15 cellular contexts compared by ENCODE assay signal in genomic region chr2:2683581-2683980, GRCh38.
A peak's percentile ranks its signal among the peaks of the same experiment; 100 is the strongest.
DNase-seq lines count a peak whose midpoint lies in the region; ATAC-seq and TF ChIP-seq lines count a peak whose summit lies in the region.
"Had no signal": no experiment of that assay in that cellular context is flagged by ENCODE, and none has a peak within 500 bp of the region (broad histone marks: within the 10 kb centered on the region; RNA-seq: fewer than 3 reads in every experiment).

No MANE protein-coding gene starts in this region.

- WGBS in body of pancreas, 2 donors, result 38 to 64% methylated on average over 6 of the region's 6 CpGs

- H3K27me3 Mint-ChIP-seq in CD4-positive, CD25-positive, alpha-beta regulatory T cell, result peaks cover 21% of the 10 kb centered on the region

- H3K9me2 ChIP-seq in PC-3 (replicated peaks; ENCODE audit: low read length), result no peaks in the 10 kb centered on the region

- no peak overlapping the region for H2AFZ ChIP-seq in PC-3 (ENCODE audit: low read length)

- no peak for ATAC-seq in CD4-positive, CD25-positive, alpha-beta regulatory T cell (ENCODE audit: low read depth in 2 of 2)
- ATAC-seq in GM19467 (IDR thresholded peaks at IDR 0.05; ENCODE audit: unreplicated experiment) (no peak), body of pancreas (no peak), left ventricle myocardium superior (no peak), PC-3 (no peak)
- ATAC-seq: T-cell had no signal

- no peak overlapping the region for H3K27ac ChIP-seq in CD4-positive, CD25-positive, alpha-beta regulatory T cell (ENCODE audit: insufficient read depth, low read length, poor library complexity, severe bottlenecking)
- H3K27ac ChIP-seq in KOPT-K1 (ENCODE audit: low read depth, low read length, poor library complexity, severe bottlenecking) (peak overlapping the region; percentile 35), body of pancreas (no peak overlapping the region), PC-3 (ENCODE audit: low read length) (no peak overlapping the region)

- H3K4me2 ChIP-seq in PC-3 (ENCODE audit: low read length), result no peak overlapping the region

- no peaks in the 10 kb centered on the region for H3K9me3 ChIP-seq in CD4-positive, CD25-positive, alpha-beta regulatory T cell (ENCODE audit: control insufficient read depth in 2 of 2, low read length in 2 of 2)
- H3K9me3 ChIP-seq in KOPT-K1 (ENCODE audit: insufficient read depth, low read length, poor library complexity, severe bottlenecking) (no peaks in the 10 kb centered on the region), body of pancreas (no peaks in the 10 kb centered on the region), PC-3 (ENCODE audit: low read length) (no peaks in the 10 kb centered on the region)

- BruUV-seq in PC-3 (replicated peaks; lab: Mats Ljungman, UMichigan), result no TSS peak

- POLR2A ChIA-PET in PC-3 (lab: Charles Lee; ENCODE audit: unreplicated experiment), result no interaction called here

- no peak for DNase-seq in CD4-positive, CD25-positive, alpha-beta regulatory T cell
- DNase-seq in NCI-H446 (lab: John Stamatoyannopoulos, UW) (peak; percentile 21 to 59), left kidney (ENCODE audit: low read depth, low spot score) (peak; percentile 76), body of pancreas (no peak), left ventricle myocardium superior (no peak), PC-3 (no peak)
- DNase-seq: H9, KG1, MM.1S, RPMI8226, T-cell had no signal

- no peak overlapping the region for H3K4me3 ChIP-seq in CD4-positive, CD25-positive, alpha-beta regulatory T cell (ENCODE audit: low read depth, low read length)
- H3K4me3 ChIP-seq in body of pancreas, result no peak overlapping the region
- H3K4me3 ChIP-seq in PC-3 (ENCODE audit: low read length), result no peak overlapping the region

- peaks cover 5% of the 10 kb centered on the region for H3K4me1 ChIP-seq in CD4-positive, CD25-positive, alpha-beta regulatory T cell (ENCODE audit: control insufficient read depth, insufficient read depth, low read length, poor library complexity, severe bottlenecking)
- no peaks in the 10 kb centered on the region for H3K4me1 ChIP-seq in body of pancreas
- no peaks in the 10 kb centered on the region for H3K4me1 ChIP-seq in PC-3 (ENCODE audit: insufficient read depth, low read length)

- no peaks in the 10 kb centered on the region for H3K27me3 ChIP-seq in CD4-positive, CD25-positive, alpha-beta regulatory T cell (ENCODE audit: control insufficient read depth, insufficient read depth, low read length)
- no peaks in the 10 kb centered on the region for H3K27me3 ChIP-seq in body of pancreas
- H3K27me3 ChIP-seq in PC-3 (ENCODE audit: low read length), result peaks cover 84% of the 10 kb centered on the region

- H3K9me3 Mint-ChIP-seq in CD4-positive, CD25-positive, alpha-beta regulatory T cell, result peaks cover 0 to 2% (median 0%) of the 10 kb centered on the region in 7 donors
- H3K9me3 Mint-ChIP-seq: CD4-positive, alpha-beta memory T cell; T-cell had no signal

- no peaks in the 10 kb centered on the region for H3K36me3 ChIP-seq in CD4-positive, CD25-positive, alpha-beta regulatory T cell (ENCODE audit: control insufficient read depth, insufficient read depth, low read length)
- no peaks in the 10 kb centered on the region for H3K36me3 ChIP-seq in KOPT-K1 (ENCODE audit: insufficient read depth, low read length)
- H3K36me3 ChIP-seq in body of pancreas (replicated peaks in 1 of 2; ENCODE audit: insufficient read depth in 1 of 2, low read depth in 2 of 2), result no peaks in the 10 kb centered on the region
- H3K36me3 ChIP-seq in PC-3 (ENCODE audit: low read depth, low read length), result no peaks in the 10 kb centered on the region

- H3K36me3 Mint-ChIP-seq in CD4-positive, CD25-positive, alpha-beta regulatory T cell, result no peaks in the 10 kb centered on the region
- H3K36me3 Mint-ChIP-seq: CD4-positive, alpha-beta memory T cell; T-cell had no signal

- no peak for TF ChIP-seq POLR2A in body of pancreas (IDR thresholded peaks at IDR 0.05)

- intact Hi-C loops in body of pancreas (cut with DNase I), result no loop called here
- intact Hi-C loops in left ventricle myocardium superior (cut with micrococcal nuclease), result no loop called here
- intact Hi-C loops in PC-3 (cut with micrococcal nuclease), result no loop called here

- TF ChIP-seq CTCF in body of pancreas (IDR thresholded peaks at IDR 0.05) (no peak), PC-3 (conservative IDR thresholded peaks at IDR 0.05; ENCODE audit: low read depth, low read length) (no peak)

- H3K4me1 Mint-ChIP-seq in CD4-positive, CD25-positive, alpha-beta regulatory T cell, result peaks cover 3 to 55% (median 15%) of the 10 kb centered on the region in 4 donors
- H3K4me1 Mint-ChIP-seq: B cell had no signal

- H3K27ac Mint-ChIP-seq in CD4-positive, CD25-positive, alpha-beta regulatory T cell, result peak overlapping the region in 2 of 3 donors; percentile 35 to 38
- H3K27ac Mint-ChIP-seq: B cell, H9, T-cell had no signal

- no peak overlapping the region for H3K9ac ChIP-seq in PC-3 (ENCODE audit: low read length)

- no peaks in the 10 kb centered on the region for H3F3A ChIP-seq in PC-3 (ENCODE audit: low read length, unreplicated experiment)

- peak overlapping the region in 1 of 4 donors; percentile 23 for H3K4me3 Mint-ChIP-seq in CD4-positive, CD25-positive, alpha-beta regulatory T cell
- H3K4me3 Mint-ChIP-seq: B cell, H9 had no signal

- H4K20me1 ChIP-seq in PC-3 (ENCODE audit: low read length), result no peaks in the 10 kb centered on the region

- CTCF ChIA-PET in PC-3 (lab: Charles Lee), result no interaction called here

- H3K79me2 ChIP-seq in PC-3 (ENCODE audit: low read length), result no peaks in the 10 kb centered on the region

Comparison
In these comparisons a context has a peak if more than half of its experiments do, and no peak if none do; other contexts are left out.
1. DNase-seq: peak in NCI-H446 (2 of 2) and left kidney (single experiment); none in CD4-positive, CD25-positive, alpha-beta regulatory T cell (0 of 3), body of pancreas (0 of 4), left ventricle myocardium superior (single experiment) and PC-3 (single experiment).